In the genomic region with DNA sequence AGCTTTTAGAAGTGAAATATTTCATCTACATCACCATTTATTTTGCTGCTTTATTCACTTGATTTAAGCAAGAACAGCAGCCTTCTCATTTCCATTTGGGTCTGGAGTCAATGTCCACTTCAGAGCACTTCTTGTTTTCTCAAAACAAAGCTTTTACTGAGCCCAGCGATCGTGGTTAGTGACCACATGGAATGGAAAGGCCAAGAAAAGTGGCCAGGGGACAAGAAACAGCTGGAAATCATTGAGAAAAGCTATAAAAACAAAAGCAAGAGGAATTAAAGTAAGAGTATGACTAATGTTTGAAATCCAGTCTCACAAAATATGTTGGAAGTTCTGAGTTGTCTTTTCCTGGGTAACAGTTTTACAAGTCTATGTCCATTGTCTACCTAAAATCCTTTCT, we compare ENCODE assay signal across 22 cellular contexts.
DNase-seq lines count a peak whose midpoint lies in the region; TF ChIP-seq lines count a peak whose summit lies in the region.
"Had no signal": no experiment of that assay in that cellular context is flagged by ENCODE, and none has a peak within 500 bp of the region (broad histone marks: within the 10 kb centered on the region; RNA-seq: fewer than 3 reads in every experiment).

No MANE protein-coding gene starts in this region.

- TF ChIP-seq RAD21 in neural cell (conservative IDR thresholded peaks at IDR 0.05), result no peak

- no peaks in the 10 kb centered on the region for H3K36me3 ChIP-seq in colonic mucosa
- no peaks in the 10 kb centered on the region for H3K36me3 ChIP-seq in neural cell (ENCODE audit: insufficient read depth, low read length)
- H3K36me3 ChIP-seq: SJCRH30, tibial nerve had no signal

- no peaks in the 10 kb centered on the region for H3F3A ChIP-seq in neural cell (ENCODE audit: insufficient read depth, low read length, poor library complexity, severe bottlenecking)

- H2AFZ ChIP-seq in neural cell (ENCODE audit: low read depth, low read length), result no peak overlapping the region
- H2AFZ ChIP-seq: hepatocyte, parathyroid adenoma had no signal

- H3K27me3 ChIP-seq in colonic mucosa (no peaks in the 10 kb centered on the region), neural cell (ENCODE audit: insufficient read depth, low read depth, low read length) (no peaks in the 10 kb centered on the region)
- H3K27me3 ChIP-seq: body of pancreas, hepatocyte, SJCRH30, tibial nerve had no signal

- intact Hi-C loops in colonic mucosa (cut with DNase I), result no loop called here

- no peak overlapping the region for H3K4me3 ChIP-seq in HFF-Myc (replicated peaks; ENCODE audit: low read depth, low read length)
- H3K4me3 ChIP-seq in colonic mucosa, result no peak overlapping the region
- H3K4me3 ChIP-seq in neural cell (ENCODE audit: low read length), result no peak overlapping the region
- H3K4me3 ChIP-seq: body of pancreas, hepatocyte, SJCRH30, tibial nerve had no signal

- TF ChIP-seq CTCF in HFF-Myc (IDR thresholded peaks at IDR 0.05; ENCODE audit: low read depth, low read length, missing control alignments) (no peak), colonic mucosa (IDR thresholded peaks at IDR 0.05) (no peak), neural cell (IDR thresholded peaks at IDR 0.05; ENCODE audit: poor library complexity, severe bottlenecking) (no peak)

- DNase-seq in AG08395 (ENCODE audit: low spot score) (peak; percentile 77), HFF-Myc (ENCODE audit: extremely low read depth, low read depth) (peak; percentile 58), colonic mucosa (peak; percentile 21), NOMO-1 treated with dmso at 0.1 percent for 144 hours (lab: John Stamatoyannopoulos, UW; ENCODE audit: unreplicated experiment) (no peak), globus pallidus (ENCODE audit: low spot score) (no peak), DMS53 (lab: John Stamatoyannopoulos, UW) (no peak)
- no peak for DNase-seq in stimulated activated CD4-positive, alpha-beta T cell treated with anti-CD3 and anti-CD28 coated beads, Interleukin-15, amount 100 ng/mL, for 24 hours
- DNase-seq: activated CD8-positive, alpha-beta T cell treated with anti-CD3 and anti-CD28 coated beads for 36 hours; activated naive CD4-positive, alpha-beta T cell treated with anti-CD3 and anti-CD28 coated beads, Interleukin-2, amount 10 ng/mL, durations not matched to agents 7 days and 5 days; activated T-cell treated with anti-CD3 and anti-CD28 coated beads, Interleukin-2, amount 50 U/mL, for 24 hours; CD8-positive, alpha-beta memory T cell; naive thymus-derived CD4-positive, alpha-beta T cell; NCI-H1092; NCI-H2081 treated with DMSO at 0.1 percent for 48 hours; NCI-H69; SJCRH30; stimulated activated CD4-positive, alpha-beta T cell treated with anti-CD3 and anti-CD28 coated beads, Interleukin-12 subunit alpha, Interleukin-12 subunit beta, amount 100 ng/mL, for 4 hours had no signal

- H3K79me2 ChIP-seq in neural cell (replicated peaks; ENCODE audit: insufficient read depth, low read length), result no peaks in the 10 kb centered on the region
- H3K79me2 ChIP-seq: hepatocyte, parathyroid adenoma had no signal

- H3K9me2 ChIP-seq in neural cell (ENCODE audit: insufficient read depth, low read length), result no peaks in the 10 kb centered on the region

- H4K20me1 ChIP-seq in neural cell (ENCODE audit: insufficient read depth), result no peaks in the 10 kb centered on the region

- H3K9me3 ChIP-seq in colonic mucosa (no peaks in the 10 kb centered on the region), neural cell (ENCODE audit: low read length) (no peaks in the 10 kb centered on the region)
- H3K9me3 ChIP-seq: body of pancreas, SJCRH30 had no signal

- no peak overlapping the region for H3K27ac ChIP-seq in colonic mucosa
- no peak overlapping the region for H3K27ac ChIP-seq in neural cell (ENCODE audit: low read length)
- H3K27ac ChIP-seq: body of pancreas, hepatocyte, parathyroid adenoma, SJCRH30 had no signal

- H3K9ac ChIP-seq in colonic mucosa (ENCODE audit: low read depth in 2 of 2, low read length in 2 of 2), result no peak overlapping the region
- H3K9ac ChIP-seq in neural cell (ENCODE audit: low read length), result no peak overlapping the region
- H3K9ac ChIP-seq: parathyroid adenoma had no signal

- no peak for TF ChIP-seq EP300 in neural cell (conservative IDR thresholded peaks at IDR 0.05; ENCODE audit: poor library complexity, severe bottlenecking)

- H3K4me2 ChIP-seq in neural cell (ENCODE audit: low read length), result peak overlapping the region; percentile 6
- H3K4me2 ChIP-seq: hepatocyte had no signal

- H3K4me1 ChIP-seq in colonic mucosa, result no peaks in the 10 kb centered on the region
- H3K4me1 ChIP-seq: body of pancreas, parathyroid adenoma, SJCRH30, tibial nerve had no signal

TF ChIP-seq in neural cell, 6 proteins besides CTCF, POLR2A, EP300 and RAD21:
- no peak for TF ChIP-seq EZH2 (IDR thresholded peaks at IDR 0.05; ENCODE audit: borderline replicate concordance, insufficient read depth, low read length, poor library complexity, severe bottlenecking)
- TF ChIP-seq, protein P1, sequence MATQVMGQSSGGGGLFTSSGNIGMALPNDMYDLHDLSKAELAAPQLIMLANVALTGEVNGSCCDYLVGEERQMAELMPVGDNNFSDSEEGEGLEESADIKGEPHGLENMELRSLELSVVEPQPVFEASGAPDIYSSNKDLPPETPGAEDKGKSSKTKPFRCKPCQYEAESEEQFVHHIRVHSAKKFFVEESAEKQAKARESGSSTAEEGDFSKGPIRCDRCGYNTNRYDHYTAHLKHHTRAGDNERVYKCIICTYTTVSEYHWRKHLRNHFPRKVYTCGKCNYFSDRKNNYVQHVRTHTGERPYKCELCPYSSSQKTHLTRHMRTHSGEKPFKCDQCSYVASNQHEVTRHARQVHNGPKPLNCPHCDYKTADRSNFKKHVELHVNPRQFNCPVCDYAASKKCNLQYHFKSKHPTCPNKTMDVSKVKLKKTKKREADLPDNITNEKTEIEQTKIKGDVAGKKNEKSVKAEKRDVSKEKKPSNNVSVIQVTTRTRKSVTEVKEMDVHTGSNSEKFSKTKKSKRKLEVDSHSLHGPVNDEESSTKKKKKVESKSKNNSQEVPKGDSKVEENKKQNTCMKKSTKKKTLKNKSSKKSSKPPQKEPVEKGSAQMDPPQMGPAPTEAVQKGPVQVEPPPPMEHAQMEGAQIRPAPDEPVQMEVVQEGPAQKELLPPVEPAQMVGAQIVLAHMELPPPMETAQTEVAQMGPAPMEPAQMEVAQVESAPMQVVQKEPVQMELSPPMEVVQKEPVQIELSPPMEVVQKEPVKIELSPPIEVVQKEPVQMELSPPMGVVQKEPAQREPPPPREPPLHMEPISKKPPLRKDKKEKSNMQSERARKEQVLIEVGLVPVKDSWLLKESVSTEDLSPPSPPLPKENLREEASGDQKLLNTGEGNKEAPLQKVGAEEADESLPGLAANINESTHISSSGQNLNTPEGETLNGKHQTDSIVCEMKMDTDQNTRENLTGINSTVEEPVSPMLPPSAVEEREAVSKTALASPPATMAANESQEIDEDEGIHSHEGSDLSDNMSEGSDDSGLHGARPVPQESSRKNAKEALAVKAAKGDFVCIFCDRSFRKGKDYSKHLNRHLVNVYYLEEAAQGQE (IDR thresholded peaks at IDR 0.05; ENCODE audit: borderline replicate concordance), result no peak
- TF ChIP-seq TAF1 (IDR thresholded peaks at IDR 0.05; ENCODE audit: low read depth), result no peak
- TF ChIP-seq MXI1 (conservative IDR thresholded peaks at IDR 0.05; ENCODE audit: poor library complexity, severe bottlenecking), result no peak
- no peak for TF ChIP-seq POLR2AphosphoS5 (IDR thresholded peaks at IDR 0.05)
- no peak for TF ChIP-seq SMC3 (conservative IDR thresholded peaks at IDR 0.05; ENCODE audit: poor library complexity)

Comparison
In these comparisons a context has a peak if more than half of its experiments do, and no peak if none do; other contexts are left out.
1. DNase-seq: peak in AG08395 (single experiment), HFF-Myc (single experiment) and colonic mucosa (single experiment); none in NOMO-1 treated with dmso at 0.1 percent for 144 hours (single experiment), globus pallidus (single experiment), DMS53 (single experiment) and stimulated activated CD4-positive, alpha-beta T cell treated with anti-CD3 and anti-CD28 coated beads, Interleukin-15, amount 100 ng/mL, for 24 hours (single experiment).